ENCODE assay signal across 10 cellular contexts in the genomic region with DNA sequence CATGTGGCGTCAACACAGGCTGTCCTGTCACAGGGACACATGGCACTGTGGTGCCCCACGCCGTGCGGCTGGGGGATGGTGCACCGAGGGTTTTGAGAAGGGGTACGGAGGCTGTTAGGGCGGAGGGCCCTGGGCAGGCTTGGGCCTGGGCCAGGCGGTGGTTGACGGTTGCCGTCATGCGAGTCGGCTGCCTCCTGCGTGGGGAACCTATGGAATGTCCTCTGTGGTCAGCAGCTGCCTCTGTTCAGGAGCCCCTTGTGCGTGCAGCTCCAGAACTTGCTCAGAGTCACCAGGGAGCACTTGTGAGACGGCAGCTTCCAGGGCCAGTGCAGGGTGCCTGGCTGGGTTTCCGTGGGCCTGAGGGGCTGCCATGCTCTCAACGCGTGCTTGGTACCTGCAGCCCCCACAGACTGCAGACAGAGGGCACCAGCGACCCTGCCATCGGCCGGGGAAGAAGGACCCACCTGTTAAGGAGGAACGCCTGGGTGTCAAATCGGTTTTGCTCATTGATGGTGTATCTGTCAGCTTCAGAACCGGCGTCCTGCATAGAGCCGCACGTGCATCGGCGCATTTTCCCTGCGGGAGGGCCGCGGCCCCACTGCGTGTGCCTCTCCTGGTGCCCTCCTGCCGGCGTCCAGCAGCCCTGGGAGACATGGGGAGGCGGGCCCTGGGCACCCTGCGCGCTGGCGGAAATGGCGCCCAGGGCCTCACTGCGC. TPM values are rescaled to one million over a fixed set of nuclear protein-coding genes. Genes with fewer than 3 reads are reported as not detected.
DNase-seq lines count a peak whose midpoint lies in the region; ATAC-seq, FAIRE-seq and TF ChIP-seq lines count a peak whose summit lies in the region.
"Had no signal": no experiment of that assay in that cellular context is flagged by ENCODE, and none has a peak within 500 bp of the region (broad histone marks: within the 10 kb centered on the region; RNA-seq: fewer than 3 reads in every experiment).

No MANE protein-coding gene starts in this region.

- H3K56ac ChIP-seq in H1 (replicated peaks; ENCODE audit: insufficient read length, low read depth, low read length) = no peak overlapping the region

- ATAC-seq in upper lobe of right lung (no peak), HG03469 (IDR thresholded peaks at IDR 0.05; ENCODE audit: unreplicated experiment) (no peak), HG03432 (IDR thresholded peaks at IDR 0.05; ENCODE audit: unreplicated experiment) (no peak)

- 91% methylated on average over 37 of the region's 41 CpGs; no CpG with 5 or more reads in 1 of the 2 experiments for WGBS in H1 (ENCODE audit: extremely low coverage in 1 of 2, insufficient coverage in 1 of 2, insufficient read length in 1 of 2, insufficient replicate concordance in 2 of 2, low coverage in 1 of 2, low lambda C conversion rate in 2 of 2, missing lambda C conversion rate in 1 of 2), 2 experiments

- no peaks in the 10 kb centered on the region for H3K79me2 ChIP-seq in H1 (ENCODE audit: control insufficient read depth in 1 of 2, insufficient read depth in 2 of 2, low read length in 2 of 2)

- no peak overlapping the region for H3K4ac ChIP-seq in H1 (replicated peaks; ENCODE audit: insufficient read length, low read depth, low read length)

- peaks cover 12 to 16% of the 10 kb centered on the region in 2 experiments for H3K9me3 ChIP-seq in H1 (ENCODE audit: insufficient read depth in 2 of 2, low read depth in 1 of 2, low read length in 1 of 2)
- no peaks in the 10 kb centered on the region for H3K9me3 ChIP-seq in upper lobe of right lung

- no peak overlapping the region for H2AFZ ChIP-seq in H1 (ENCODE audit: low read length)

- no peak overlapping the region for H3K9ac ChIP-seq in H1 (replicated peaks in 1 of 4; ENCODE audit: extremely low read depth in 1 of 4, low read depth in 3 of 4, low read length in 3 of 4)

- no peaks in the 10 kb centered on the region for H3K4me1 ChIP-seq in H1 (replicated peaks in 1 of 4; ENCODE audit: control insufficient read depth in 3 of 4, insufficient read depth in 4 of 4, low read length in 3 of 4)
- no peaks in the 10 kb centered on the region for H3K4me1 ChIP-seq in upper lobe of right lung

- no peak overlapping the region for H4K5ac ChIP-seq in H1 (ENCODE audit: insufficient read length, low read depth, low read length)

- no peak overlapping the region for H3K4me2 ChIP-seq in H1 (ENCODE audit: insufficient read depth in 1 of 2, low read depth in 2 of 2, low read length in 2 of 2)

- intact Hi-C loops in upper lobe of right lung (cut with DNase I) = no loop called here

- DNase-seq in stimulated activated CD4-positive, alpha-beta T cell treated with anti-CD3 and anti-CD28 coated beads, Interleukin-4, amount 100 ng/mL, for 24 hours = peak; percentile 32
- DNase-seq in stimulated activated CD4-positive, alpha-beta T cell treated with anti-CD3 and anti-CD28 coated beads, Interleukin-1b, Interleukin-23, amount 100 ng/mL, for 48 hours = no peak
- peak; percentile 13 for DNase-seq in NCI-H1105 (lab: John Stamatoyannopoulos, UW)
- peak in 1 of 2 experiments; percentile 71 for DNase-seq in H1 (ENCODE audit: low read depth in 1 of 2, low spot score in 2 of 2)
- DNase-seq in upper lobe of right lung = no peak
- no peak for DNase-seq in NCI-H1694 (lab: John Stamatoyannopoulos, UW)
- DNase-seq: T-helper 1 cell had no signal

- TF ChIP-seq POLR2A in H1 (IDR thresholded peaks at IDR 0.05; ENCODE audit: control extremely low read depth in 1 of 2, low read depth in 2 of 2, low read length in 2 of 2) = no peak

- no peak overlapping the region for H2BK5ac ChIP-seq in H1 (ENCODE audit: low read depth, low read length)

- H2AK5ac ChIP-seq in H1 (ENCODE audit: low read depth, low read length) = no peak overlapping the region

- TF ChIP-seq RAD21 in H1 (IDR thresholded peaks at IDR 0.05 in 1 of 2, conservative IDR thresholded peaks at IDR 0.05 in 1 of 2; ENCODE audit: low read depth in 2 of 2, low read length in 2 of 2) = peak; percentile 72 to 78

- H4K20me1 ChIP-seq in H1 (replicated peaks in 1 of 2; ENCODE audit: control insufficient read depth in 1 of 2, insufficient read depth in 2 of 2, low read length in 2 of 2) = peaks cover 3 to 4% of the 10 kb centered on the region in 2 experiments

- H3K23me2 ChIP-seq in H1 (ENCODE audit: low read depth, low read length) = no peaks in the 10 kb centered on the region

- TF ChIP-seq CTCF in H1 (IDR thresholded peaks at IDR 0.05; ENCODE audit: control extremely low read depth in 1 of 3, insufficient read depth in 1 of 3, low read depth in 1 of 3, low read length in 3 of 3) = peak in 2 of 3 experiments; percentile 76 to 86; a peak in 3 of 4 replicates
- peak; percentile 35 for TF ChIP-seq CTCF in upper lobe of right lung (IDR thresholded peaks at IDR 0.05)

- H2BK15ac ChIP-seq in H1 (ENCODE audit: low read length) = no peak overlapping the region

- no peak for FAIRE-seq in H1 (lab: Jason Lieb, UNC)

- H4K91ac ChIP-seq in H1 (replicated peaks; ENCODE audit: insufficient read length, low read length) = no peak overlapping the region

- H3K14ac ChIP-seq in H1 (ENCODE audit: insufficient read length) = no peak overlapping the region

- H3K27ac ChIP-seq in H1 (ENCODE audit: low read depth, low read length) = no peak overlapping the region
- no peak overlapping the region for H3K27ac ChIP-seq in upper lobe of right lung

- H4K8ac ChIP-seq in H1 (ENCODE audit: extremely low read depth, insufficient read depth, low read length) = no peak overlapping the region

- TF ChIP-seq EP300 in H1 (IDR thresholded peaks at IDR 0.05; ENCODE audit: borderline replicate concordance in 1 of 2, low read depth in 2 of 2, low read length in 2 of 2) = no peak

- no peak overlapping the region for H3K23ac ChIP-seq in H1 (ENCODE audit: insufficient read length)

- H3K18ac ChIP-seq in H1 (ENCODE audit: extremely low read depth, low read length) = no peak overlapping the region

- POLR2A ChIA-PET in H1 (lab: Charles Lee; ENCODE audit: partially characterized antibody) = interaction anchor here (10.7 kb wide), 1 partner anchor 22 kb away, joined by 64 read pairs; a partner anchor contains a TSS

- no peak overlapping the region for H2BK12ac ChIP-seq in H1 (ENCODE audit: low read depth, low read length)

- H2BK120ac ChIP-seq in H1 (replicated peaks; ENCODE audit: low read depth, low read length) = no peak overlapping the region

- no peak overlapping the region for H2BK20ac ChIP-seq in H1 (ENCODE audit: low read length)

- H3K36me3 ChIP-seq in H1 (ENCODE audit: control insufficient read depth in 2 of 4, insufficient read depth in 4 of 4, low read length in 3 of 4) (peaks cover 3 to 47% (median 33%) of the 10 kb centered on the region in 4 experiments; a peak in 6 of 8 replicates), upper lobe of right lung (peaks cover 32% of the 10 kb centered on the region)

- no peaks in the 10 kb centered on the region; the same call in 1 of the 2 replicates for H3K79me1 ChIP-seq in H1 (ENCODE audit: low read depth, low read length)

- H3K27me3 ChIP-seq in H1 (replicated peaks in 1 of 4; ENCODE audit: control insufficient read depth in 3 of 4, extremely low read depth in 1 of 4, insufficient read depth in 3 of 4, low read length in 3 of 4) (no peaks in the 10 kb centered on the region; a peak in 1 of 7 replicates), upper lobe of right lung (no peaks in the 10 kb centered on the region)

- H3K4me3 ChIP-seq in H1 (ENCODE audit: extremely low read depth in 1 of 4, insufficient read depth in 2 of 4, low read depth in 3 of 4, low read length in 4 of 4) (no peak overlapping the region), upper lobe of right lung (no peak overlapping the region)

- CTCF ChIA-PET in H1 (lab: Charles Lee; ENCODE audit: partially characterized antibody) = interaction anchor here (0.5 to 2.8 kb wide), 17 partner anchors 8 to 296 kb away, joined by 3 to 28 read pairs (median 4); a partner anchor contains a TSS

RNA-seq across cellular contexts. Expression of a gene that starts 10.0 kb away (rescaled TPM):
- 8.1 and 8.3 TPM in 2 replicates for total RNA-seq in H1 (2021; fragmentation: NEBNext Ultra II Directional; extraction: Animal tissue kit (Norgen Biotek cat#: 25700))
- polyA plus RNA-seq in H1 (2011; rRNA removed) = 3.4 and 9.8 TPM in 2 replicates
- polyA plus RNA-seq in H1 (2011; cell fraction: cytosol; rRNA removed) = 7.6 TPM
- 34.5 TPM for polyA plus RNA-seq in H1 (2011; cell fraction: nucleus; rRNA removed)
- 7.6 to 12.7 TPM (median 8.9 TPM) in 4 replicates for polyA plus RNA-seq in H1 (2012, experiment 1 of 2)
- 3.3 TPM for polyA plus RNA-seq in H1 (2012, experiment 2 of 2)
- 4.2 TPM for polyA plus RNA-seq in H1 (2013, experiment 1 of 2)
- 3.3 TPM for polyA plus RNA-seq in H1 (2013, experiment 2 of 2)
- 5.0 and 7.3 TPM in 2 replicates for polyA minus RNA-seq in H1 (2011; rRNA and poly(A)+ RNA removed)
- 10.3 TPM for polyA minus RNA-seq in H1 (2011; cell fraction: cytosol; rRNA and poly(A)+ RNA removed)
- 19.0 TPM for polyA minus RNA-seq in H1 (2011; cell fraction: nucleus; rRNA and poly(A)+ RNA removed)
- total RNA-seq in upper lobe of right lung = 28.8 TPM

RNA-seq across cellular contexts. Expression of a gene that starts 22.6 kb away (rescaled TPM):
- 47.4 and 49.7 TPM in 2 replicates for total RNA-seq in H1 (2021; fragmentation: NEBNext Ultra II Directional; extraction: Animal tissue kit (Norgen Biotek cat#: 25700))
- polyA plus RNA-seq in H1 (2011; rRNA removed) = 41.5 and 42.5 TPM in 2 replicates
- polyA plus RNA-seq in H1 (2011; cell fraction: cytosol; rRNA removed) = 44.1 TPM
- 91.5 TPM for polyA plus RNA-seq in H1 (2011; cell fraction: nucleus; rRNA removed)
- polyA plus RNA-seq in H1 (2012, experiment 1 of 2) = 33.8 to 49.1 TPM (median 39.8 TPM) in 4 replicates
- 14.9 TPM for polyA plus RNA-seq in H1 (2012, experiment 2 of 2)
- 22.2 TPM for polyA plus RNA-seq in H1 (2013, experiment 1 of 2)
- polyA plus RNA-seq in H1 (2013, experiment 2 of 2) = 20.1 TPM
- 52.8 and 60.2 TPM in 2 replicates for polyA minus RNA-seq in H1 (2011; rRNA and poly(A)+ RNA removed)
- polyA minus RNA-seq in H1 (2011; cell fraction: cytosol; rRNA and poly(A)+ RNA removed) = 26.1 TPM
- polyA minus RNA-seq in H1 (2011; cell fraction: nucleus; rRNA and poly(A)+ RNA removed) = 42.9 TPM
- total RNA-seq in upper lobe of right lung = 36.5 TPM

RNA-seq across cellular contexts. Expression of a gene that starts 37.8 kb away (rescaled TPM):
- total RNA-seq in H1 (2021; fragmentation: NEBNext Ultra II Directional; extraction: Animal tissue kit (Norgen Biotek cat#: 25700)) = 69.9 and 70.5 TPM in 2 replicates
- 58.3 and 82.3 TPM in 2 replicates for polyA plus RNA-seq in H1 (2011; rRNA removed)
- polyA plus RNA-seq in H1 (2011; cell fraction: cytosol; rRNA removed) = 74.7 TPM
- 77.7 TPM for polyA plus RNA-seq in H1 (2011; cell fraction: nucleus; rRNA removed)
- 60.0 to 66.8 TPM (median 63.3 TPM) in 4 replicates for polyA plus RNA-seq in H1 (2012, experiment 1 of 2)
- polyA plus RNA-seq in H1 (2012, experiment 2 of 2) = 92.7 TPM
- 60.0 TPM for polyA plus RNA-seq in H1 (2013, experiment 1 of 2)
- polyA plus RNA-seq in H1 (2013, experiment 2 of 2) = 59.1 TPM
- 19.6 and 25.7 TPM in 2 replicates for polyA minus RNA-seq in H1 (2011; rRNA and poly(A)+ RNA removed)
- 31.5 TPM for polyA minus RNA-seq in H1 (2011; cell fraction: cytosol; rRNA and poly(A)+ RNA removed)
- polyA minus RNA-seq in H1 (2011; cell fraction: nucleus; rRNA and poly(A)+ RNA removed) = 21.3 TPM
- total RNA-seq in upper lobe of right lung = 14.9 TPM

RNA-seq across cellular contexts. Expression of a gene that starts 52.2 kb away (rescaled TPM):
- not detected in 2 replicates for total RNA-seq in H1 (2021; fragmentation: NEBNext Ultra II Directional; extraction: Animal tissue kit (Norgen Biotek cat#: 25700))
- polyA plus RNA-seq in H1 (2011; rRNA removed) = 0.14 TPM in 1 of 2 replicates, not detected in the other
- 0.06 TPM for polyA plus RNA-seq in H1 (2011; cell fraction: cytosol; rRNA removed)
- polyA plus RNA-seq in H1 (2011; cell fraction: nucleus; rRNA removed) = 0.44 TPM
- polyA plus RNA-seq in H1 (2012, experiment 1 of 2) = 0.15 to 0.21 TPM (median 0.17 TPM) in 3 of 4 replicates, not detected in the other
- not detected for polyA plus RNA-seq in H1 (2012, experiment 2 of 2)
- polyA plus RNA-seq in H1 (2013, experiment 1 of 2) = 0.12 TPM
- 0.09 TPM for polyA plus RNA-seq in H1 (2013, experiment 2 of 2)
- polyA minus RNA-seq in H1 (2011; rRNA and poly(A)+ RNA removed) = 0.13 TPM in 1 of 2 replicates, not detected in the other
- not detected for polyA minus RNA-seq in H1 (2011; cell fraction: cytosol; rRNA and poly(A)+ RNA removed)
- 0.90 TPM for polyA minus RNA-seq in H1 (2011; cell fraction: nucleus; rRNA and poly(A)+ RNA removed)
- total RNA-seq in upper lobe of right lung = not detected
- total RNA-seq: urinary bladder had no signal
- polyA plus RNA-seq: urinary bladder had no signal

Comparison
In these comparisons a context has a peak if more than half of its experiments do, and no peak if none do; other contexts are left out.
1. DNase-seq: peak in stimulated activated CD4-positive, alpha-beta T cell treated with anti-CD3 and anti-CD28 coated beads, Interleukin-4, amount 100 ng/mL, for 24 hours (single experiment) and NCI-H1105 (single experiment); none in stimulated activated CD4-positive, alpha-beta T cell treated with anti-CD3 and anti-CD28 coated beads, Interleukin-1b, Interleukin-23, amount 100 ng/mL, for 48 hours (single experiment), upper lobe of right lung (single experiment) and NCI-H1694 (single experiment).